In the genomic region with DNA sequence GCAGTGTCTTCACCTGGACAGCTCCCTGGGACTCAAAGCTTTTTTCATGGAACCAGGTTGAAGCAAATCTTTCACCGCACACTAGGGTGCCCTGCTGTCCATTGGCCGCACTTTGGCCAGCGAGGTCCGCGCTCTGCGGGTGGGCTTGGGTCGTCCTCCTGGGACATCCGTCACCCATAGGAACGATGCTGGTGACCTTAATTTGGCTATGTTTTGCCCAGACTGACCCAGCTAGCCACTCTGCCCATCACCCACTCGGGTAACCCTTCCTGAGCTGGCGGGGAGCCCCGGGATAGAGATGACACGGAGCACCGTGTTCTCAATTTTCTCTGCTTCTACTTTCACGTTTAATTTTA, we compare ENCODE assay signal across 11 cellular contexts. TPM values are rescaled to one million over a fixed set of nuclear protein-coding genes. Genes with fewer than 3 reads are reported as not detected.
DNase-seq lines count a peak whose midpoint lies in the region; TF ChIP-seq lines count a peak whose summit lies in the region.
"Had no signal": no experiment of that assay in that cellular context is flagged by ENCODE, and none has a peak within 500 bp of the region (broad histone marks: within the 10 kb centered on the region; RNA-seq: fewer than 3 reads in every experiment).

No MANE protein-coding gene starts in this region.

- POLR2A ChIA-PET in activated CD4-positive, alpha-beta memory T cell treated with anti-CD3 and anti-CD28 coated beads, Interleukin-2, amount 10 ng/mL, durations not matched to agents 7 days and 5 days (lab: Charles Lee), result no interaction called here
- POLR2A ChIA-PET in activated CD4-positive, alpha-beta memory T cell treated with anti-CD3 and anti-CD28 coated beads for 36 hours (lab: Charles Lee), result interaction anchor here (0.9 to 1.0 kb wide), 2 partner anchors 134 to 285 kb away, joined by 3 read pairs; a partner anchor contains a TSS

- H3K9ac ChIP-seq in endodermal cell (ENCODE audit: extremely low read depth, low read length, poor library complexity, severe bottlenecking) (no peak overlapping the region), MM.1S (ENCODE audit: low read length) (no peak overlapping the region)

- H3K4me2 ChIP-seq in MM.1S (ENCODE audit: low read depth, low read length), result no peak overlapping the region

- H3K27ac ChIP-seq in endodermal cell (ENCODE audit: low read depth, low read length) (peak overlapping the region; percentile 81), mesodermal cell (ENCODE audit: low read depth, low read length, severe bottlenecking) (peak overlapping the region; percentile 62), MM.1S (ENCODE audit: low read length) (no peak overlapping the region)
- H3K27ac ChIP-seq: SJSA1 had no signal

- no peaks in the 10 kb centered on the region for H3K79me2 ChIP-seq in MM.1S (ENCODE audit: low read length)

- CTCF ChIA-PET in activated CD4-positive, alpha-beta memory T cell treated with anti-CD3 and anti-CD28 coated beads, Interleukin-2, amount 10 ng/mL, durations not matched to agents 7 days and 5 days (lab: Charles Lee), result no interaction called here
- CTCF ChIA-PET in activated CD4-positive, alpha-beta memory T cell treated with anti-CD3 and anti-CD28 coated beads for 36 hours (lab: Charles Lee), result no interaction called here

- WGBS in endodermal cell (ENCODE audit: insufficient coverage in 1 of 2, insufficient read length in 1 of 2), 2 experiments, result 97% methylated on average over 9 to 15 of the region's 15 CpGs
- 93 to 95% methylated on average over 11 to 14 of the region's 15 CpGs for WGBS in mesodermal cell (ENCODE audit: insufficient coverage in 2 of 2), 2 experiments

- intact Hi-C loops in activated CD4-positive, alpha-beta memory T cell treated with anti-CD3 and anti-CD28 coated beads for 36 hours (cut with micrococcal nuclease), result loop anchor here (2.0 kb wide), 1 partner anchor 88 kb away; no protein-coding TSS in a partner anchor

- no peaks in the 10 kb centered on the region for H4K20me1 ChIP-seq in MM.1S (ENCODE audit: insufficient read depth, low read length)

- H3K36me3 Mint-ChIP-seq in activated CD4-positive, alpha-beta memory T cell treated with anti-CD3 and anti-CD28 coated beads, Interleukin-2, amount 10 ng/mL, durations not matched to agents 7 days and 5 days (ENCODE audit: low read depth), result no peaks in the 10 kb centered on the region
- H3K36me3 Mint-ChIP-seq in activated CD4-positive, alpha-beta memory T cell treated with anti-CD3 and anti-CD28 coated beads for 36 hours, result no peaks in the 10 kb centered on the region
- H3K36me3 Mint-ChIP-seq in endodermal cell (ENCODE audit: low read depth), result no peaks in the 10 kb centered on the region
- no peaks in the 10 kb centered on the region for H3K36me3 Mint-ChIP-seq in type B pancreatic cell

- H3K4me1 ChIP-seq in endodermal cell (ENCODE audit: control insufficient read depth, insufficient read depth, low read length) (peaks cover 4% of the 10 kb centered on the region), mesodermal cell (ENCODE audit: control insufficient read depth, insufficient read depth, low read length, poor library complexity, severe bottlenecking) (no peaks in the 10 kb centered on the region), MM.1S (ENCODE audit: low read length) (peaks cover 17% of the 10 kb centered on the region)

- peak overlapping the region; percentile 0 for H3K4me3 Mint-ChIP-seq in activated CD4-positive, alpha-beta memory T cell treated with anti-CD3 and anti-CD28 coated beads, Interleukin-2, amount 10 ng/mL, durations not matched to agents 7 days and 5 days
- no peak overlapping the region for H3K4me3 Mint-ChIP-seq in activated CD4-positive, alpha-beta memory T cell treated with anti-CD3 and anti-CD28 coated beads for 36 hours
- H3K4me3 Mint-ChIP-seq in endodermal cell, result no peak overlapping the region
- H3K4me3 Mint-ChIP-seq in type B pancreatic cell, result peak overlapping the region; percentile 72

- peak; percentile 14 for DNase-seq in activated CD4-positive, alpha-beta memory T cell treated with anti-CD3 and anti-CD28 coated beads, Interleukin-2, amount 10 ng/mL, durations not matched to agents 7 days and 5 days
- DNase-seq in activated CD4-positive, alpha-beta memory T cell treated with anti-CD3 and anti-CD28 coated beads for 36 hours, result no peak
- DNase-seq in endodermal cell (no peak), type B pancreatic cell (ENCODE audit: extremely low spot score, unreplicated experiment) (peak; percentile 70), NOMO-1 treated with DMSO at 0.1 percent for 48 hours (lab: John Stamatoyannopoulos, UW; ENCODE audit: unreplicated experiment) (no peak), MM.1S (no peak), NCI-H1092 treated with DMSO at 0.1 percent for 48 hours (lab: John Stamatoyannopoulos, UW) (no peak)
- DNase-seq: NCI-H345 had no signal

- peaks cover 17% of the 10 kb centered on the region for H3K4me1 Mint-ChIP-seq in activated CD4-positive, alpha-beta memory T cell treated with anti-CD3 and anti-CD28 coated beads, Interleukin-2, amount 10 ng/mL, durations not matched to agents 7 days and 5 days
- H3K4me1 Mint-ChIP-seq in activated CD4-positive, alpha-beta memory T cell treated with anti-CD3 and anti-CD28 coated beads for 36 hours (ENCODE audit: low read depth), result peaks cover 21% of the 10 kb centered on the region
- H3K4me1 Mint-ChIP-seq in endodermal cell (no peaks in the 10 kb centered on the region), type B pancreatic cell (ENCODE audit: unreplicated experiment) (peaks cover 23% of the 10 kb centered on the region)

- peaks cover 9% of the 10 kb centered on the region; the same call in 1 of the 2 replicates for H3F3A ChIP-seq in MM.1S (ENCODE audit: insufficient read depth, low read length)

- no peak overlapping the region for H3K27ac Mint-ChIP-seq in activated CD4-positive, alpha-beta memory T cell treated with anti-CD3 and anti-CD28 coated beads, Interleukin-2, amount 10 ng/mL, durations not matched to agents 7 days and 5 days
- no peak overlapping the region for H3K27ac Mint-ChIP-seq in activated CD4-positive, alpha-beta memory T cell treated with anti-CD3 and anti-CD28 coated beads for 36 hours
- H3K27ac Mint-ChIP-seq in endodermal cell (no peak overlapping the region), type B pancreatic cell (peak overlapping the region; percentile 93)

- TF ChIP-seq CTCF in endodermal cell (conservative IDR thresholded peaks at IDR 0.05), result no peak
- TF ChIP-seq CTCF in type B pancreatic cell (conservative IDR thresholded peaks at IDR 0.05), result no peak
- no peak for TF ChIP-seq CTCF in MM.1S (IDR thresholded peaks at IDR 0.05; ENCODE audit: low read length)

- no peaks in the 10 kb centered on the region for H3K27me3 Mint-ChIP-seq in activated CD4-positive, alpha-beta memory T cell treated with anti-CD3 and anti-CD28 coated beads, Interleukin-2, amount 10 ng/mL, durations not matched to agents 7 days and 5 days
- H3K27me3 Mint-ChIP-seq in activated CD4-positive, alpha-beta memory T cell treated with anti-CD3 and anti-CD28 coated beads for 36 hours, result no peaks in the 10 kb centered on the region
- peaks cover 7% of the 10 kb centered on the region for H3K27me3 Mint-ChIP-seq in endodermal cell (ENCODE audit: insufficient read depth)
- peaks cover 10% of the 10 kb centered on the region for H3K27me3 Mint-ChIP-seq in type B pancreatic cell

- H3K36me3 ChIP-seq in endodermal cell (ENCODE audit: control insufficient read depth, insufficient read depth, low read length) (no peaks in the 10 kb centered on the region), mesodermal cell (ENCODE audit: control insufficient read depth, insufficient read depth, low read length) (no peaks in the 10 kb centered on the region), MM.1S (replicated peaks; ENCODE audit: insufficient read depth, low read length) (no peaks in the 10 kb centered on the region)
- H3K36me3 ChIP-seq: SJSA1 had no signal

- no peak overlapping the region for H3K4me3 ChIP-seq in endodermal cell (ENCODE audit: low read length)
- H3K4me3 ChIP-seq in mesodermal cell (ENCODE audit: extremely low read depth, insufficient read depth, low read length, poor library complexity, severe bottlenecking), result no peak overlapping the region
- H3K4me3 ChIP-seq in MM.1S (ENCODE audit: low read length), result no peak overlapping the region
- H3K4me3 ChIP-seq: SJSA1 had no signal

- H3K9me3 ChIP-seq in endodermal cell (ENCODE audit: control insufficient read depth, low read length) (no peaks in the 10 kb centered on the region), mesodermal cell (ENCODE audit: control insufficient read depth, low read length) (no peaks in the 10 kb centered on the region), MM.1S (replicated peaks; ENCODE audit: insufficient read depth, low read length) (no peaks in the 10 kb centered on the region)
- H3K9me3 ChIP-seq: SJSA1 had no signal

- H3K9me3 Mint-ChIP-seq in activated CD4-positive, alpha-beta memory T cell treated with anti-CD3 and anti-CD28 coated beads, Interleukin-2, amount 10 ng/mL, durations not matched to agents 7 days and 5 days, result no peaks in the 10 kb centered on the region
- no peaks in the 10 kb centered on the region for H3K9me3 Mint-ChIP-seq in activated CD4-positive, alpha-beta memory T cell treated with anti-CD3 and anti-CD28 coated beads for 36 hours
- H3K9me3 Mint-ChIP-seq in endodermal cell (peaks cover 2% of the 10 kb centered on the region), type B pancreatic cell (no peaks in the 10 kb centered on the region)

- no peak overlapping the region for H2AFZ ChIP-seq in MM.1S (ENCODE audit: low read length)

- H3K27me3 ChIP-seq in endodermal cell (ENCODE audit: control insufficient read depth, insufficient read depth, low read length, poor library complexity, severe bottlenecking), result no peaks in the 10 kb centered on the region
- H3K27me3 ChIP-seq in MM.1S (replicated peaks; ENCODE audit: insufficient read depth, low read length), result no peaks in the 10 kb centered on the region

- no peaks in the 10 kb centered on the region for H3K9me2 ChIP-seq in MM.1S (replicated peaks; ENCODE audit: insufficient read depth, low read length)

RNA-seq across cellular contexts. Expression of a gene that starts 25.9 kb away (rescaled TPM):
- total RNA-seq in activated CD4-positive, alpha-beta memory T cell treated with anti-CD3 and anti-CD28 coated beads, Interleukin-2, amount 10 ng/mL, durations not matched to agents 7 days and 5 days, result not detected
- under 1 TPM; 0.34 to 0.67 TPM for total RNA-seq in activated CD4-positive, alpha-beta memory T cell treated with anti-CD3 and anti-CD28 coated beads for 36 hours
- 1 to 10 TPM in 1 of 2 donors, under 1 TPM in 1; 0.75 to 1.3 TPM for total RNA-seq in endodermal cell
- 2.3 TPM for polyA plus RNA-seq in endodermal cell (2013, experiment 1 of 2)
- polyA plus RNA-seq in endodermal cell (2013, experiment 2 of 2), result 1.9 TPM
- polyA plus RNA-seq in mesodermal cell (2013, experiment 1 of 2), result 0.55 TPM
- polyA plus RNA-seq in mesodermal cell (2013, experiment 2 of 2), result 0.71 TPM
- 2.2 and 4.0 TPM in 2 replicates for total RNA-seq in type B pancreatic cell (ENCODE audit: low replicate concordance)
- total RNA-seq: lung microvascular endothelial cell, SJSA1 had no signal

Comparison
In these comparisons a context has a peak if more than half of its experiments do, and no peak if none do; other contexts are left out.
1. DNase-seq: peak in activated CD4-positive, alpha-beta memory T cell treated with anti-CD3 and anti-CD28 coated beads, Interleukin-2, amount 10 ng/mL, durations not matched to agents 7 days and 5 days (single experiment) and type B pancreatic cell (single experiment); none in activated CD4-positive, alpha-beta memory T cell treated with anti-CD3 and anti-CD28 coated beads for 36 hours (single experiment), endodermal cell (single experiment), NOMO-1 treated with DMSO at 0.1 percent for 48 hours (single experiment), MM.1S (single experiment) and NCI-H1092 treated with DMSO at 0.1 percent for 48 hours (single experiment).
2. H3K4me3 Mint-ChIP-seq: peak in activated CD4-positive, alpha-beta memory T cell treated with anti-CD3 and anti-CD28 coated beads, Interleukin-2, amount 10 ng/mL, durations not matched to agents 7 days and 5 days (single experiment) and type B pancreatic cell (single experiment); none in activated CD4-positive, alpha-beta memory T cell treated with anti-CD3 and anti-CD28 coated beads for 36 hours (single experiment) and endodermal cell (single experiment).